1 cellular context compared by ENCODE assay signal in the genomic region with DNA sequence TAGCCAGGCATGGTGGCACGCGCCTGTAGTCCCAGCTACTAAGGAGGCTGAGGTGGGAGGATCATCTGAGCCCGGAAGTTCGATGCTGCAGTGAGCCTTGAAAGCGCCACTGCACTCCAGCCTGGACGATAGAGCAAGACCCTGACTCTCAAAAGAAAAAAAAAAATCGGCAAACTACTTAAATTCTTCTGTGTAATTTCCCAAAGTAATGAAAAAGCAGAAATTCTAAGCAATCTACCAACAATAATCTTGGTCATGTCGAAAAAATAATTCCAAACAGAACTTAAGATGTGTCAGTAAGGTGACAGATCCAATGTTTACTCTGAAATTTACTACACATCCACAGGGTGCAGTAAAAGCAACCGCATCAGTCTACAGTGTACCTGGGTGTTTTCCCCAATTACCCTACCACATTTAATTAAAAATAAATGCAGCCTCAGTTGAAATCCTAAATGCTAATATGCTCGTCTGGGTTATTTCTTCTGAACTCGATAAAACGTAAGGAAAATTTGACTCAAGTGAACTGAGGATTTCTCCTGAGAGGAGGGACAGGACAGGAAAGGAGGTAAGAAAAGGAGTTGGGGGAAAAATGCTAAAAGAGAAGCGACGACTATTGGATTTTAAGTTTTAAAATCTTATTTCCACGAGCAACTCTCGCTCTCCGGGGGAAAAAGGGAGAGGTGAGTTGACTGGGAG.
TF ChIP-seq lines count a peak whose summit lies in the region.

No MANE protein-coding gene starts in this region.

TF ChIP-seq in K562, 482 proteins besides CTCF, POLR2A, EP300 and RAD21 (continues in another document):
- TF ChIP-seq SRSF1 (IDR thresholded peaks at IDR 0.05; ENCODE audit: low read depth, low read length) (no peak), ZNF140 (CRISPR knock-in tag; IDR thresholded peaks at IDR 0.05) (no peak), FOXK2 (conservative IDR thresholded peaks at IDR 0.05 in 1 of 2, IDR thresholded peaks at IDR 0.05 in 1 of 2; ENCODE audit: low read depth in 2 of 2) (peak; percentile 85 to 87), MAZ (CRISPR knock-in tag; conservative IDR thresholded peaks at IDR 0.05 in 1 of 2, IDR thresholded peaks at IDR 0.05 in 1 of 2) (peak in 1 of 2 experiments; percentile 7; a peak in 1 of 4 replicates), POLR2G (IDR thresholded peaks at IDR 0.05; ENCODE audit: low read depth, low read length) (peak; percentile 28; the same call in 1 of the 2 replicates), CHD4 (IDR thresholded peaks at IDR 0.05; ENCODE audit: insufficient read depth, insufficient replicate concordance, low read depth, low read length, poor library complexity, severe bottlenecking) (no peak), ZNF316 (IDR thresholded peaks at IDR 0.05) (0 out of 2 replicates have a peak, but pooled peaks have one; percentile 6), MTA1 (IDR thresholded peaks at IDR 0.05; ENCODE audit: borderline replicate concordance) (peak; percentile 51; the same call in 1 of the 2 replicates), ARID1B (IDR thresholded peaks at IDR 0.05) (0 out of 2 replicates have a peak, but pooled peaks have one; percentile 3), ELF4 (CRISPR knock-in tag; IDR thresholded peaks at IDR 0.05) (0 out of 2 replicates have a peak, but pooled peaks have one; percentile 19), ARID2 (IDR thresholded peaks at IDR 0.05) (peak; percentile 24; the same call in 1 of the 2 replicates), RCOR1 (IDR thresholded peaks at IDR 0.05; ENCODE audit: borderline replicate concordance in 1 of 2, low read depth in 2 of 2, low read length in 2 of 2) (0 out of 4 replicates have a peak, but pooled peaks of 1 of the 2 experiments have one; percentile 34), ZKSCAN3 (CRISPR knock-in tag; IDR thresholded peaks at IDR 0.05) (no peak), HLTF (IDR thresholded peaks at IDR 0.05) (peak; percentile 60; the same call in 1 of the 2 replicates), JUN (IDR thresholded peaks at IDR 0.05; ENCODE audit: borderline replicate concordance, low read depth, low read length) (no peak), JUN (CRISPR knock-in tag; IDR thresholded peaks at IDR 0.05; ENCODE audit: borderline replicate concordance) (0 out of 2 replicates have a peak, but pooled peaks have one; percentile 15), ASH1L (IDR thresholded peaks at IDR 0.05; ENCODE audit: borderline replicate concordance, low read depth, partially characterized antibody) (peak; percentile 57), CREM (IDR thresholded peaks at IDR 0.05; ENCODE audit: low read depth) (0 out of 2 replicates have a peak, but pooled peaks have one; percentile 20), ZNF239 (CRISPR knock-in tag; IDR thresholded peaks at IDR 0.05) (peak; percentile 65), CC2D1A (IDR thresholded peaks at IDR 0.05) (peak; percentile 43; the same call in 1 of the 2 replicates), NCOA4 (IDR thresholded peaks at IDR 0.05; ENCODE audit: partially characterized antibody) (no peak), YY1 (IDR thresholded peaks at IDR 0.05; ENCODE audit: borderline replicate concordance in 1 of 3, control insufficient read depth in 1 of 3, extremely low read depth in 1 of 3, insufficient read depth in 3 of 3, insufficient read length in 1 of 3, insufficient replicate concordance in 2 of 3, low read depth in 1 of 3, low read length in 2 of 3) (peak in 1 of 3 experiments; percentile 62), DMBX1 (CRISPR knock-in tag; IDR thresholded peaks at IDR 0.05; ENCODE audit: borderline replicate concordance) (0 out of 2 replicates have a peak, but pooled peaks have one; percentile 16), TRIM24 (IDR thresholded peaks at IDR 0.05) (peak in 1 of 2 experiments; percentile 38; a peak in 1 of 4 replicates), BCOR (IDR thresholded peaks at IDR 0.05) (peak; percentile 81), CBX1 (IDR thresholded peaks at IDR 0.05; ENCODE audit: low read depth) (no peak), TRIM28 (IDR thresholded peaks at IDR 0.05) (peak; percentile 50; the same call in 1 of the 2 replicates), POLR2B (IDR thresholded peaks at IDR 0.05; ENCODE audit: low read depth, partially characterized antibody) (peak; percentile 51), NFATC3 (IDR thresholded peaks at IDR 0.05) (peak; percentile 89; the same call in 1 of the 2 replicates), GABPA (tag; conservative IDR thresholded peaks at IDR 0.05; ENCODE audit: low read depth) (peak; percentile 46), ELF2 (CRISPR knock-in tag; IDR thresholded peaks at IDR 0.05) (0 out of 2 replicates have a peak, but pooled peaks have one; percentile 3), EWSR1 (IDR thresholded peaks at IDR 0.05; ENCODE audit: borderline replicate concordance, low read depth, partially characterized antibody) (no peak), CBX3 (IDR thresholded peaks at IDR 0.05; ENCODE audit: borderline replicate concordance in 1 of 2, low read length in 2 of 2) (peak in 1 of 2 experiments; percentile 18; a peak in 1 of 3 replicates), SMARCA5 (IDR thresholded peaks at IDR 0.05) (peak; percentile 77), ETV1 (tag; conservative IDR thresholded peaks at IDR 0.05; ENCODE audit: low read depth) (peak; percentile 80), NEUROD1 (IDR thresholded peaks at IDR 0.05; ENCODE audit: borderline replicate concordance, low read depth, low read length, partially characterized antibody) (no peak), MTF1 (CRISPR knock-in tag; IDR thresholded peaks at IDR 0.05; ENCODE audit: borderline replicate concordance) (no peak; the same call in 1 of the 2 replicates), SIN3A (IDR thresholded peaks at IDR 0.05; ENCODE audit: borderline replicate concordance in 2 of 2, control insufficient read depth in 1 of 2, low read depth in 2 of 2, low read length in 2 of 2) (peak in 1 of 2 experiments; percentile 71; a peak in 2 of 4 replicates), FOXJ2 (tag; IDR thresholded peaks at IDR 0.05) (peak; percentile 61; the same call in 1 of the 2 replicates), TAF1 (IDR thresholded peaks at IDR 0.05; ENCODE audit: control insufficient read depth, extremely low read depth, insufficient read depth, low read length, severe bottlenecking) (peak; percentile 25), SUPT5H (IDR thresholded peaks at IDR 0.05) (peak; percentile 53), ELF1 (tag; IDR thresholded peaks at IDR 0.05) (peak; percentile 70), HDAC2 (IDR thresholded peaks at IDR 0.05) (peak; percentile 77), POLR2H (tag; IDR thresholded peaks at IDR 0.05; ENCODE audit: low read depth) (peak; percentile 19; the same call in 1 of the 2 replicates)
- TF ChIP-seq, protein P1, sequence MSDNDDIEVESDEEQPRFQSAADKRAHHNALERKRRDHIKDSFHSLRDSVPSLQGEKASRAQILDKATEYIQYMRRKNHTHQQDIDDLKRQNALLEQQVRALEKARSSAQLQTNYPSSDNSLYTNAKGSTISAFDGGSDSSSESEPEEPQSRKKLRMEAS (CRISPR knock-in tag; IDR thresholded peaks at IDR 0.05), result peak; percentile 57; the same call in 1 of the 2 replicates
- TF ChIP-seq, protein P2, sequence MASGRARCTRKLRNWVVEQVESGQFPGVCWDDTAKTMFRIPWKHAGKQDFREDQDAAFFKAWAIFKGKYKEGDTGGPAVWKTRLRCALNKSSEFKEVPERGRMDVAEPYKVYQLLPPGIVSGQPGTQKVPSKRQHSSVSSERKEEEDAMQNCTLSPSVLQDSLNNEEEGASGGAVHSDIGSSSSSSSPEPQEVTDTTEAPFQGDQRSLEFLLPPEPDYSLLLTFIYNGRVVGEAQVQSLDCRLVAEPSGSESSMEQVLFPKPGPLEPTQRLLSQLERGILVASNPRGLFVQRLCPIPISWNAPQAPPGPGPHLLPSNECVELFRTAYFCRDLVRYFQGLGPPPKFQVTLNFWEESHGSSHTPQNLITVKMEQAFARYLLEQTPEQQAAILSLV (tag; IDR thresholded peaks at IDR 0.05), result no peak
- TF ChIP-seq, protein P3, sequence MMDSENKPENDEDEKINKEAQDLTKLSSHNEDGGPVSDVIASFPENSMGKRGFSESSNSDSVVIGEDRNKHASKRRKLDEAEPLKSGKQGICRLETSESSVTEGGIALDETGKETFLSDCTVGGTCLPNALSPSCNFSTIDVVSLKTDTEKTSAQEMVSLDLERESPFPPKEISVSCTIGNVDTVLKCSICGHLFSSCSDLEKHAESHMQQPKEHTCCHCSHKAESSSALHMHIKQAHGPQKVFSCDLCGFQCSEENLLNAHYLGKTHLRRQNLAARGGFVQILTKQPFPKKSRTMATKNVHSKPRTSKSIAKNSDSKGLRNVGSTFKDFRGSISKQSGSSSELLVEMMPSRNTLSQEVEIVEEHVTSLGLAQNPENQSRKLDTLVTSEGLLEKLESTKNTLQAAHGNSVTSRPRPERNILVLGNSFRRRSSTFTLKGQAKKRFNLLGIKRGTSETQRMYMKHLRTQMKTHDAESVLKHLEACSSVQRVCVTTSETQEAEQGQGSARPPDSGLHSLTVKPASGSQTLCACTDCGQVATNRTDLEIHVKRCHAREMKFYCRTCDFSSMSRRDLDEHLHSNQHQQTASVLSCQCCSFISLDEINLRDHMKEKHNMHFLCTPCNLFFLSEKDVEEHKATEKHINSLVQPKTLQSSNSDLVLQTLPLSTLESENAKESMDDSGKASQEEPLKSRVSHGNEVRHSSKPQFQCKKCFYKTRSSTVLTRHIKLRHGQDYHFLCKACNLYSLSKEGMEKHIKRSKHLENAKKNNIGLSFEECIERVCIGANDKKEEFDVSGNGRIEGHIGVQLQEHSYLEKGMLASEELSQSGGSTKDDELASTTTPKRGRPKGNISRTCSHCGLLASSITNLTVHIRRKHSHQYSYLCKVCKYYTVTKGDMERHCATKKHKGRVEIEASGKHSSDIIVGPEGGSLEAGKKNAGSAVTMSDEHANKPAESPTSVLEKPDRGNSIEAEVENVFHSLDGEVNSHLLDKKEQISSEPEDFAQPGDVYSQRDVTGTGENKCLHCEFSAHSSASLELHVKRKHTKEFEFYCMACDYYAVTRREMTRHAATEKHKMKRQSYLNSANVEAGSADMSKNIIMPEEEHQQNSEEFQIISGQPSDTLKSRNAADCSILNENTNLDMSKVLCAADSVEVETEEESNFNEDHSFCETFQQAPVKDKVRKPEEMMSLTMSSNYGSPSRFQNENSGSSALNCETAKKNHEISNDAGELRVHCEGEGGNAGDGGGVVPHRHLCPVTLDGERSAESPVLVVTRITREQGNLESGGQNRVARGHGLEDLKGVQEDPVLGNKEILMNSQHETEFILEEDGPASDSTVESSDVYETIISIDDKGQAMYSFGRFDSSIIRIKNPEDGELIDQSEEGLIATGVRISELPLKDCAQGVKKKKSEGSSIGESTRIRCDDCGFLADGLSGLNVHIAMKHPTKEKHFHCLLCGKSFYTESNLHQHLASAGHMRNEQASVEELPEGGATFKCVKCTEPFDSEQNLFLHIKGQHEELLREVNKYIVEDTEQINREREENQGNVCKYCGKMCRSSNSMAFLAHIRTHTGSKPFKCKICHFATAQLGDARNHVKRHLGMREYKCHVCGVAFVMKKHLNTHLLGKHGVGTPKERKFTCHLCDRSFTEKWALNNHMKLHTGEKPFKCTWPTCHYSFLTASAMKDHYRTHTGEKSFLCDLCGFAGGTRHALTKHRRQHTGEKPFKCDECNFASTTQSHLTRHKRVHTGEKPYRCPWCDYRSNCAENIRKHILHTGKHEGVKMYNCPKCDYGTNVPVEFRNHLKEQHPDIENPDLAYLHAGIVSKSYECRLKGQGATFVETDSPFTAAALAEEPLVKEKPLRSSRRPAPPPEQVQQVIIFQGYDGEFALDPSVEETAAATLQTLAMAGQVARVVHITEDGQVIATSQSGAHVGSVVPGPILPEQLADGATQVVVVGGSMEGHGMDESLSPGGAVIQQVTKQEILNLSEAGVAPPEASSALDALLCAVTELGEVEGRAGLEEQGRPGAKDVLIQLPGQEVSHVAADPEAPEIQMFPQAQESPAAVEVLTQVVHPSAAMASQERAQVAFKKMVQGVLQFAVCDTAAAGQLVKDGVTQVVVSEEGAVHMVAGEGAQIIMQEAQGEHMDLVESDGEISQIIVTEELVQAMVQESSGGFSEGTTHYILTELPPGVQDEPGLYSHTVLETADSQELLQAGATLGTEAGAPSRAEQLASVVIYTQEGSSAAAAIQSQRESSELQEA (IDR thresholded peaks at IDR 0.05; ENCODE audit: low read depth), result peak; percentile 18; the same call in 1 of the 2 replicates
- TF ChIP-seq, protein P4, sequence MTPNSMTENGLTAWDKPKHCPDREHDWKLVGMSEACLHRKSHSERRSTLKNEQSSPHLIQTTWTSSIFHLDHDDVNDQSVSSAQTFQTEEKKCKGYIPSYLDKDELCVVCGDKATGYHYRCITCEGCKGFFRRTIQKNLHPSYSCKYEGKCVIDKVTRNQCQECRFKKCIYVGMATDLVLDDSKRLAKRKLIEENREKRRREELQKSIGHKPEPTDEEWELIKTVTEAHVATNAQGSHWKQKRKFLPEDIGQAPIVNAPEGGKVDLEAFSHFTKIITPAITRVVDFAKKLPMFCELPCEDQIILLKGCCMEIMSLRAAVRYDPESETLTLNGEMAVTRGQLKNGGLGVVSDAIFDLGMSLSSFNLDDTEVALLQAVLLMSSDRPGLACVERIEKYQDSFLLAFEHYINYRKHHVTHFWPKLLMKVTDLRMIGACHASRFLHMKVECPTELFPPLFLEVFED (CRISPR knock-in tag; conservative IDR thresholded peaks at IDR 0.05), result 0 out of 2 replicates have a peak, but pooled peaks have one; percentile 57
- TF ChIP-seq, protein P5, sequence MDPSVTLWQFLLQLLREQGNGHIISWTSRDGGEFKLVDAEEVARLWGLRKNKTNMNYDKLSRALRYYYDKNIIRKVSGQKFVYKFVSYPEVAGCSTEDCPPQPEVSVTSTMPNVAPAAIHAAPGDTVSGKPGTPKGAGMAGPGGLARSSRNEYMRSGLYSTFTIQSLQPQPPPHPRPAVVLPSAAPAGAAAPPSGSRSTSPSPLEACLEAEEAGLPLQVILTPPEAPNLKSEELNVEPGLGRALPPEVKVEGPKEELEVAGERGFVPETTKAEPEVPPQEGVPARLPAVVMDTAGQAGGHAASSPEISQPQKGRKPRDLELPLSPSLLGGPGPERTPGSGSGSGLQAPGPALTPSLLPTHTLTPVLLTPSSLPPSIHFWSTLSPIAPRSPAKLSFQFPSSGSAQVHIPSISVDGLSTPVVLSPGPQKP (CRISPR knock-in tag; IDR thresholded peaks at IDR 0.05), result no peak
- TF ChIP-seq, protein P6, sequence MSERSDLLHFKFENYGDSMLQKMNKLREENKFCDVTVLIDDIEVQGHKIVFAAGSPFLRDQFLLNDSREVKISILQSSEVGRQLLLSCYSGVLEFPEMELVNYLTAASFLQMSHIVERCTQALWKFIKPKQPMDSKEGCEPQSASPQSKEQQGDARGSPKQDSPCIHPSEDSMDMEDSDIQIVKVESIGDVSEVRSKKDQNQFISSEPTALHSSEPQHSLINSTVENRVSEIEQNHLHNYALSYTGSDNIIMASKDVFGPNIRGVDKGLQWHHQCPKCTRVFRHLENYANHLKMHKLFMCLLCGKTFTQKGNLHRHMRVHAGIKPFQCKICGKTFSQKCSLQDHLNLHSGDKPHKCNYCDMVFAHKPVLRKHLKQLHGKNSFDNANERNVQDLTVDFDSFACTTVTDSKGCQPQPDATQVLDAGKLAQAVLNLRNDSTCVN (CRISPR knock-in tag; IDR thresholded peaks at IDR 0.05), result 0 out of 2 replicates have a peak, but pooled peaks have one; percentile 50
- TF ChIP-seq, protein P7, sequence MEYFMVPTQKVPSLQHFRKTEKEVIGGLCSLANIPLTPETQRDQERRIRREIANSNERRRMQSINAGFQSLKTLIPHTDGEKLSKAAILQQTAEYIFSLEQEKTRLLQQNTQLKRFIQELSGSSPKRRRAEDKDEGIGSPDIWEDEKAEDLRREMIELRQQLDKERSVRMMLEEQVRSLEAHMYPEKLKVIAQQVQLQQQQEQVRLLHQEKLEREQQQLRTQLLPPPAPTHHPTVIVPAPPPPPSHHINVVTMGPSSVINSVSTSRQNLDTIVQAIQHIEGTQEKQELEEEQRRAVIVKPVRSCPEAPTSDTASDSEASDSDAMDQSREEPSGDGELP (CRISPR knock-in tag; IDR thresholded peaks at IDR 0.05; ENCODE audit: borderline replicate concordance), result peak; percentile 37; the same call in 1 of the 2 replicates
